Comparison of ENCODE assay signal across 1 cellular context in genomic region chr9:111903996-111904395, GRCh38.
TF ChIP-seq lines count a peak whose summit lies in the region.

No MANE protein-coding gene starts in this region.

TF ChIP-seq in SK-N-SH, 30 proteins besides CTCF, POLR2A, EP300 and RAD21:
- TF ChIP-seq ZBTB33 (IDR thresholded peaks at IDR 0.05; ENCODE audit: borderline replicate concordance, low read depth) (no peak), GATA2 (CRISPR knock-in tag; IDR thresholded peaks at IDR 0.05) (peak; percentile 45), TEAD4 (IDR thresholded peaks at IDR 0.05; ENCODE audit: borderline replicate concordance, insufficient read depth) (no peak), FOSL2 (IDR thresholded peaks at IDR 0.05; ENCODE audit: borderline replicate concordance, low read depth) (no peak)
TF ChIP-seq in SK-N-SH: peak in this region for 1.
